1 cellular context compared by ENCODE assay signal in genomic region chr17:77320501-77321256, GRCh38.
TF ChIP-seq lines count a peak whose summit lies in the region.

No MANE protein-coding gene starts in this region.

TF ChIP-seq in A549, 52 proteins besides CTCF, POLR2A, EP300 and RAD21 (continued from another document):
- no peak for TF ChIP-seq BCL3 (IDR thresholded peaks at IDR 0.05)
- TF ChIP-seq FOXS1 (CRISPR knock-in tag; IDR thresholded peaks at IDR 0.05): 0 out of 2 replicates have a peak, but pooled peaks have one; percentile 16
- TF ChIP-seq HES2 (IDR thresholded peaks at IDR 0.05): no peak
- no peak for TF ChIP-seq RARB (CRISPR knock-in tag; IDR thresholded peaks at IDR 0.05)
- no peak for TF ChIP-seq CEBPB (IDR thresholded peaks at IDR 0.05)
- TF ChIP-seq HEYL (CRISPR knock-in tag; IDR thresholded peaks at IDR 0.05): no peak
- no peak for TF ChIP-seq TP53 (CRISPR knock-in tag; IDR thresholded peaks at IDR 0.05)
- no peak; the same call in 1 of the 2 replicates for TF ChIP-seq ATOH8 (CRISPR knock-in tag; IDR thresholded peaks at IDR 0.05; ENCODE audit: low read depth)
- no peak for TF ChIP-seq JUNB (IDR thresholded peaks at IDR 0.05)
- no peak; the same call in 1 of the 2 replicates for TF ChIP-seq HOXB13 (CRISPR knock-in tag; IDR thresholded peaks at IDR 0.05; ENCODE audit: low read depth)
- no peak for TF ChIP-seq ZNF302 (CRISPR knock-in tag; IDR thresholded peaks at IDR 0.05)
- no peak for TF ChIP-seq RFX5 (IDR thresholded peaks at IDR 0.05)
- TF ChIP-seq PBX3 (IDR thresholded peaks at IDR 0.05): no peak
- no peak for TF ChIP-seq MYC (IDR thresholded peaks at IDR 0.05; ENCODE audit: borderline replicate concordance, low read length)
- no peak for TF ChIP-seq NR3C1 (IDR thresholded peaks at IDR 0.05)
- no peak for TF ChIP-seq NFE2L2 (conservative IDR thresholded peaks at IDR 0.05; ENCODE audit: low read length)
- TF ChIP-seq RCOR1 (IDR thresholded peaks at IDR 0.05; ENCODE audit: low read depth, low read length): no peak
- TF ChIP-seq HOXB5 (CRISPR knock-in tag; IDR thresholded peaks at IDR 0.05): no peak
- TF ChIP-seq USF2 (IDR thresholded peaks at IDR 0.05): peak; percentile 59
- no peak for TF ChIP-seq POLR2AphosphoS2 (conservative IDR thresholded peaks at IDR 0.05; ENCODE audit: low read length)
- no peak for TF ChIP-seq MAZ (IDR thresholded peaks at IDR 0.05; ENCODE audit: borderline replicate concordance, low read depth, low read length)
- TF ChIP-seq GATA3 (IDR thresholded peaks at IDR 0.05; ENCODE audit: borderline replicate concordance): no peak; the same call in 1 of the 2 replicates
- TF ChIP-seq HDAC2 (IDR thresholded peaks at IDR 0.05): no peak
- no peak for TF ChIP-seq TFCP2L1 (CRISPR knock-in tag; IDR thresholded peaks at IDR 0.05)
- peak; percentile 84 for TF ChIP-seq NPAS2 (CRISPR knock-in tag; IDR thresholded peaks at IDR 0.05; ENCODE audit: borderline replicate concordance)
- no peak for TF ChIP-seq FOSL2 (IDR thresholded peaks at IDR 0.05)
- no peak for TF ChIP-seq FOSL2 (CRISPR knock-in tag; IDR thresholded peaks at IDR 0.05)
- TF ChIP-seq ZC3H11A (IDR thresholded peaks at IDR 0.05): 0 out of 2 replicates have a peak, but pooled peaks have one; percentile 10
